Comparison of ENCODE assay signal across 10 cellular contexts in the genomic region with DNA sequence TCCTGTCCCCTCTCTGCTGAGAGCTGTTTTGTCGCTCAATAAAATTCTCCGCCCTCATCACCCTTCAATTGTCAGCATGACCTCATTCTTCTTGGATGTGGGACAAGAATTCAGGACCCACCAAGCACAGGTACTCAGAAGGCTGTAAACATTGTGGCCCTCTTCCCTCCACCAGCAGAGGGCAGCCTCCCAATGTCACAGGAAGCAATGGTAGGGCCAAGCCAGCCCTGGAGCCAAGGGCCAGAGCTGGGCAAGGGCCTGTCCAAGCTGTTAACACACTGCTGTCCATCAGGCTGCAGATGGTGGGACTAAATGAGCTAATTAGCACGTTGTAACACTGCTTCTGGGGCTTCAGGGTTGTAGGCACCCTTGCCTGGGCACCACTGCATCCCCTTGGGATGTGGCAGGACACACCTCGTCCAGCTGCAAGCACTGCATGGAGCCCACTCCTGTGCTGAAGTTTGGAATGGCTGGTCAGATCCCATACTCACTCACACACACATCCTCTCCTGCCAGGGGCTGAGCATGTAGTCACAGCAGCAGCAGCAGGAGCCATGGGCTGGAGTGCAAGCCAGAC.
DNase-seq lines count a peak whose midpoint lies in the region; ATAC-seq and TF ChIP-seq lines count a peak whose summit lies in the region.
"Had no signal": no experiment of that assay in that cellular context is flagged by ENCODE, and none has a peak within 500 bp of the region (broad histone marks: within the 10 kb centered on the region; RNA-seq: fewer than 3 reads in every experiment).

No MANE protein-coding gene starts in this region.

- intact Hi-C loops in posterior vena cava (cut with DNase I) = no loop called here

- no peak for TF ChIP-seq POLR2A in Peyer's patch (IDR thresholded peaks at IDR 0.05)

- H3K4me1 ChIP-seq in Peyer's patch = no peaks in the 10 kb centered on the region

- no peaks in the 10 kb centered on the region for H3K36me3 ChIP-seq in Peyer's patch

- H3K27ac ChIP-seq in Peyer's patch = no peak overlapping the region

- no peaks in the 10 kb centered on the region for H3K9me3 ChIP-seq in Peyer's patch

- DNase-seq in stimulated activated naive CD4-positive, alpha-beta T cell treated with Interleukin-2 at 50 U/mL for 16 hours (lab: John Stamatoyannopoulos, UW) = peak; percentile 4
- no peak for DNase-seq in stimulated activated naive CD4-positive, alpha-beta T cell (lab: John Stamatoyannopoulos, UW)
- peak in 2 of 3 donors; percentile 53 to 60 for DNase-seq in Peyer's patch
- peak; percentile 25 for DNase-seq in fibroblast of mammary gland (ENCODE audit: low read depth)
- no peak for DNase-seq in globus pallidus (ENCODE audit: low spot score)
- no peak for DNase-seq in posterior vena cava (ENCODE audit: low spot score)
- DNase-seq in retina = no peak
- DNase-seq: GOT3, NCI-H1105 treated with DMSO at 0.1 percent for 48 hours had no signal

- ATAC-seq in HG02642 (IDR thresholded peaks at IDR 0.05; ENCODE audit: poor library complexity, unreplicated experiment) = no peak

- no peaks in the 10 kb centered on the region for H3K27me3 ChIP-seq in Peyer's patch

- TF ChIP-seq CTCF in Peyer's patch (IDR thresholded peaks at IDR 0.05) = peak in 4 of 6 experiments; percentile 16 to 32 (median 26)
- peak; percentile 39 for TF ChIP-seq CTCF in fibroblast of mammary gland (conservative IDR thresholded peaks at IDR 0.05; ENCODE audit: control insufficient read depth, insufficient read depth, low read depth, low read length)

- no peak overlapping the region for H3K4me3 ChIP-seq in Peyer's patch
- H3K4me3 ChIP-seq in fibroblast of mammary gland (ENCODE audit: control insufficient read depth, low read depth, low read length) = no peak overlapping the region

Comparison
In these comparisons a context has a peak if more than half of its experiments do, and no peak if none do; other contexts are left out.
1. DNase-seq: peak in stimulated activated naive CD4-positive, alpha-beta T cell treated with Interleukin-2 at 50 U/mL for 16 hours (single experiment), Peyer's patch (2 of 3) and fibroblast of mammary gland (single experiment); none in stimulated activated naive CD4-positive, alpha-beta T cell (0 of 6), globus pallidus (single experiment), posterior vena cava (single experiment) and retina (single experiment).